ENCODE assay signal across 13 cellular contexts in genomic region chr1:10687782-10688408, GRCh38.
A peak's percentile ranks its signal among the peaks of the same experiment; 100 is the strongest.
DNase-seq lines count a peak whose midpoint lies in the region; ATAC-seq and TF ChIP-seq lines count a peak whose summit lies in the region.
"Had no signal": no experiment of that assay in that cellular context is flagged by ENCODE, and none has a peak within 500 bp of the region (broad histone marks: within the 10 kb centered on the region; RNA-seq: fewer than 3 reads in every experiment).

No MANE protein-coding gene starts in this region.

- WGBS in body of pancreas, 2 donors: 36 to 37% methylated on average over 13 to 15 of the region's 15 CpGs
- 45 to 50% methylated on average over 15 of the region's 15 CpGs for WGBS in lung, 2 donors
- WGBS in suprapubic skin: 55% methylated on average over 15 of the region's 15 CpGs

- no peaks in the 10 kb centered on the region for H3K9me3 ChIP-seq in HEK293 (ENCODE audit: control insufficient read depth, insufficient read depth, low read depth, low read length)
- H3K9me3 ChIP-seq in body of pancreas: no peaks in the 10 kb centered on the region
- no peaks in the 10 kb centered on the region for H3K9me3 ChIP-seq in lung (ENCODE audit: control insufficient read depth in 2 of 2, insufficient read depth in 1 of 2, low read length in 1 of 2)
- no peaks in the 10 kb centered on the region for H3K9me3 ChIP-seq in suprapubic skin

- H3K27me3 ChIP-seq in body of pancreas: no peaks in the 10 kb centered on the region
- no peaks in the 10 kb centered on the region for H3K27me3 ChIP-seq in lung (ENCODE audit: control insufficient read depth, insufficient read depth)
- H3K27me3 ChIP-seq in suprapubic skin: no peaks in the 10 kb centered on the region

- ATAC-seq in body of pancreas (no peak), lung (ENCODE audit: insufficient read depth, low FRiP score) (no peak), GM21360 (IDR thresholded peaks at IDR 0.05; ENCODE audit: unreplicated experiment) (no peak), GM21529 (IDR thresholded peaks at IDR 0.05; ENCODE audit: unreplicated experiment) (no peak)
- no peak for ATAC-seq in natural killer cell treated with Interleukin-12 subunit alpha and Interleukin-12 subunit beta and Interleukin-15 and Interleukin-18, amount 100 ng/mL, for 72 hours

- H3K4me3 ChIP-seq in HEK293 (ENCODE audit: low read depth, low read length): no peak overlapping the region
- no peak overlapping the region for H3K4me3 ChIP-seq in body of pancreas
- H3K4me3 ChIP-seq in lung: no peak overlapping the region
- no peak overlapping the region for H3K4me3 ChIP-seq in suprapubic skin
- H3K4me3 ChIP-seq: smooth muscle cell had no signal

- TF ChIP-seq POLR2A in body of pancreas (IDR thresholded peaks at IDR 0.05) (no peak), suprapubic skin (IDR thresholded peaks at IDR 0.05) (no peak)

- no peaks in the 10 kb centered on the region for H3K27me3 Mint-ChIP-seq in natural killer cell treated with Interleukin-12 subunit alpha and Interleukin-12 subunit beta and Interleukin-15 and Interleukin-18, amount 100 ng/mL, for 72 hours

- no peak for TF ChIP-seq EP300 in suprapubic skin (IDR thresholded peaks at IDR 0.05)

- no peak overlapping the region for H3K27ac Mint-ChIP-seq in natural killer cell treated with Interleukin-12 subunit alpha and Interleukin-12 subunit beta and Interleukin-15 and Interleukin-18, amount 100 ng/mL, for 72 hours
- H3K27ac Mint-ChIP-seq: HFFc6 had no signal

- H3K4me1 Mint-ChIP-seq in natural killer cell treated with Interleukin-12 subunit alpha and Interleukin-12 subunit beta and Interleukin-15 and Interleukin-18, amount 100 ng/mL, for 72 hours (ENCODE audit: low read depth in 2 of 2): peaks cover 16 to 39% of the 10 kb centered on the region in 2 donors

- no peak overlapping the region for H3K4me3 Mint-ChIP-seq in natural killer cell treated with Interleukin-12 subunit alpha and Interleukin-12 subunit beta and Interleukin-15 and Interleukin-18, amount 100 ng/mL, for 72 hours
- H3K4me3 Mint-ChIP-seq: HFFc6 had no signal

- intact Hi-C loops in body of pancreas (cut with DNase I): loop anchor here (5.0 kb wide), 1 partner anchor 179 kb away; no protein-coding TSS in a partner anchor

- POLR2A ChIA-PET in HEK293 (lab: Yijun Ruan, JAX): no interaction called here

- TF ChIP-seq CTCF in HEK293 (tag by site-specific recombination; IDR thresholded peaks at IDR 0.05) (no peak), body of pancreas (IDR thresholded peaks at IDR 0.05) (no peak), lung (IDR thresholded peaks at IDR 0.05; ENCODE audit: control extremely low read depth, extremely low read depth) (no peak), suprapubic skin (IDR thresholded peaks at IDR 0.05) (no peak)

- H3K9me3 Mint-ChIP-seq in natural killer cell treated with Interleukin-12 subunit alpha and Interleukin-12 subunit beta and Interleukin-15 and Interleukin-18, amount 100 ng/mL, for 72 hours: no peaks in the 10 kb centered on the region
- H3K9me3 Mint-ChIP-seq: HFFc6 had no signal

- CTCF ChIA-PET in HEK293 (lab: Yijun Ruan, JAX): interaction anchor here (0.6 kb wide), 1 partner anchor 176 kb away, joined by 4 read pairs; no protein-coding TSS in a partner anchor

- no peaks in the 10 kb centered on the region for H3K36me3 Mint-ChIP-seq in natural killer cell treated with Interleukin-12 subunit alpha and Interleukin-12 subunit beta and Interleukin-15 and Interleukin-18, amount 100 ng/mL, for 72 hours

- peak in 3 of 4 donors; percentile 42 to 58 (median 54) for DNase-seq in body of pancreas
- DNase-seq in lung (ENCODE audit: low spot score): no peak
- no peak for DNase-seq in suprapubic skin (ENCODE audit: low spot score in 2 of 2)
- no peak for DNase-seq in natural killer cell treated with Interleukin-12 subunit alpha and Interleukin-12 subunit beta and Interleukin-15 and Interleukin-18, amount 100 ng/mL, for 72 hours (ENCODE audit: low spot score)
- DNase-seq: activated CD8-positive, alpha-beta memory T cell treated with anti-CD3 and anti-CD28 coated beads, Interleukin-2, amount 50 U/mL, for 4 hours; amygdala; effector memory CD4-positive, alpha-beta T cell; HFFc6; RPMI8226 had no signal

- H3K36me3 ChIP-seq in HEK293 (ENCODE audit: control insufficient read depth in 2 of 2, insufficient read depth in 1 of 2, low read length in 2 of 2) (no peaks in the 10 kb centered on the region), body of pancreas (replicated peaks in 1 of 2; ENCODE audit: insufficient read depth in 1 of 2, low read depth in 2 of 2) (no peaks in the 10 kb centered on the region), lung (ENCODE audit: control insufficient read depth in 2 of 2, insufficient read depth in 2 of 2, low read length in 2 of 2) (no peaks in the 10 kb centered on the region), suprapubic skin (peaks cover 3% of the 10 kb centered on the region)

- H3K4me1 ChIP-seq in HEK293 (ENCODE audit: control insufficient read depth, insufficient read depth, low read length) (peaks cover 8% of the 10 kb centered on the region), body of pancreas (peaks cover 95% of the 10 kb centered on the region), lung (ENCODE audit: control insufficient read depth in 2 of 2, insufficient read depth in 2 of 2, low read length in 2 of 2) (peaks cover 10 to 66% of the 10 kb centered on the region in 2 donors), suprapubic skin (peaks cover 80% of the 10 kb centered on the region)

- H3K27ac ChIP-seq in HEK293 (ENCODE audit: extremely low read depth, low read depth, low read length) (no peak overlapping the region), body of pancreas (peak overlapping the region; percentile 86 to 95 (median 92)), lung (ENCODE audit: low read depth in 1 of 2, low read length in 1 of 2) (peak overlapping the region; percentile 84 to 89), suprapubic skin (peak overlapping the region; percentile 6)

TF ChIP-seq in HEK293, 187 proteins besides CTCF, POLR2A, EP300 and RAD21:
- TF ChIP-seq ZNF26 (tag by site-specific recombination; IDR thresholded peaks at IDR 0.05): no peak
- no peak for TF ChIP-seq ZNF518A (tag by site-specific recombination; conservative IDR thresholded peaks at IDR 0.05; ENCODE audit: low read depth)
- no peak for TF ChIP-seq ZNF302 (tag by site-specific recombination; IDR thresholded peaks at IDR 0.05; ENCODE audit: low read depth)
- no peak for TF ChIP-seq KLF9 (tag by site-specific recombination; IDR thresholded peaks at IDR 0.05; ENCODE audit: low read depth)
- no peak for TF ChIP-seq TRIM28 (IDR thresholded peaks at IDR 0.05; ENCODE audit: borderline replicate concordance, low read length)
- TF ChIP-seq SP7 (tag by site-specific recombination; IDR thresholded peaks at IDR 0.05): peak; percentile 31; the same call in 1 of the 2 replicates
- no peak for TF ChIP-seq ZNF223 (tag by site-specific recombination; IDR thresholded peaks at IDR 0.05)
- TF ChIP-seq ZNF175 (tag by site-specific recombination; IDR thresholded peaks at IDR 0.05): no peak
- TF ChIP-seq ZFP3 (tag by site-specific recombination; IDR thresholded peaks at IDR 0.05; ENCODE audit: low read depth): no peak
- TF ChIP-seq OSR2 (tag by site-specific recombination; IDR thresholded peaks at IDR 0.05): peak; percentile 38; the same call in 1 of the 2 replicates
- TF ChIP-seq GLIS1 (tag by site-specific recombination; IDR thresholded peaks at IDR 0.05): peak; percentile 76

Comparison
In these comparisons a context has a peak if more than half of its experiments do, and no peak if none do; other contexts are left out.
1. DNase-seq: peak in body of pancreas (3 of 4); none in lung (single experiment), suprapubic skin (0 of 2) and natural killer cell treated with Interleukin-12 subunit alpha and Interleukin-12 subunit beta and Interleukin-15 and Interleukin-18, amount 100 ng/mL, for 72 hours (single experiment).